1 cellular context compared by ENCODE assay signal in genomic region chr22:42601879-42602465, GRCh38.
TF ChIP-seq lines count a peak whose summit lies in the region.

No MANE protein-coding gene starts in this region.

TF ChIP-seq in HepG2, 621 proteins besides CTCF, POLR2A, EP300 and RAD21 (continued from another document and continues in another):
- peak; percentile 11; the same call in 1 of the 2 replicates for TF ChIP-seq PRDM10 (CRISPR knock-in tag; IDR thresholded peaks at IDR 0.05; ENCODE audit: low read depth)
- TF ChIP-seq ZNF230 (CRISPR knock-in tag; IDR thresholded peaks at IDR 0.05): 0 out of 2 replicates have a peak, but pooled peaks have one; percentile 44
- 0 out of 2 replicates have a peak, but pooled peaks have one; percentile 19 for TF ChIP-seq BHLHE40 (IDR thresholded peaks at IDR 0.05; ENCODE audit: low read length)
- TF ChIP-seq MAFF (IDR thresholded peaks at IDR 0.05; ENCODE audit: low read depth, low read length): no peak
- peak; percentile 78 for TF ChIP-seq ARID4A (CRISPR knock-in tag; IDR thresholded peaks at IDR 0.05; ENCODE audit: borderline replicate concordance)
- no peak for TF ChIP-seq RBFOX2 (IDR thresholded peaks at IDR 0.05; ENCODE audit: low read depth, low read length)
- TF ChIP-seq AFF4 (CRISPR knock-in tag; IDR thresholded peaks at IDR 0.05): no peak
- TF ChIP-seq ZNF17 (CRISPR knock-in tag; IDR thresholded peaks at IDR 0.05): no peak
- no peak for TF ChIP-seq FOXA1 (IDR thresholded peaks at IDR 0.05)
- TF ChIP-seq FOXA1 (CRISPR knock-in tag; IDR thresholded peaks at IDR 0.05): 0 out of 2 replicates have a peak, but pooled peaks have one; percentile 33
- no peak; the same call in 1 of the 2 replicates for TF ChIP-seq CCDC6 (CRISPR knock-in tag; IDR thresholded peaks at IDR 0.05)
- TF ChIP-seq MED1 (CRISPR knock-in tag; IDR thresholded peaks at IDR 0.05): peak; percentile 83
- 0 out of 2 replicates have a peak, but pooled peaks have one; percentile 13 for TF ChIP-seq CHD4 (IDR thresholded peaks at IDR 0.05; ENCODE audit: borderline replicate concordance, low read length)
- peak; percentile 75 for TF ChIP-seq SALL1 (CRISPR knock-in tag; IDR thresholded peaks at IDR 0.05)
- TF ChIP-seq GATAD2A (CRISPR knock-in tag; IDR thresholded peaks at IDR 0.05): peak; percentile 19; the same call in 1 of the 2 replicates
- TF ChIP-seq ZNF335 (CRISPR knock-in tag; IDR thresholded peaks at IDR 0.05): no peak
- no peak for TF ChIP-seq TRIM24 (CRISPR knock-in tag; IDR thresholded peaks at IDR 0.05)
- TF ChIP-seq ZNF687 (CRISPR knock-in tag; IDR thresholded peaks at IDR 0.05): peak; percentile 35; the same call in 1 of the 2 replicates
- TF ChIP-seq KLF6 (CRISPR knock-in tag; IDR thresholded peaks at IDR 0.05): no peak
- TF ChIP-seq ZFP1 (CRISPR knock-in tag; IDR thresholded peaks at IDR 0.05): no peak
- TF ChIP-seq ZFP62 (CRISPR knock-in tag; IDR thresholded peaks at IDR 0.05): no peak
- TF ChIP-seq ZNF720 (CRISPR knock-in tag; IDR thresholded peaks at IDR 0.05): no peak
- TF ChIP-seq NFIB (CRISPR knock-in tag; IDR thresholded peaks at IDR 0.05; ENCODE audit: borderline replicate concordance): no peak
- TF ChIP-seq SOX6 (IDR thresholded peaks at IDR 0.05): no peak
- peak; percentile 89 for TF ChIP-seq SOX6 (CRISPR knock-in tag; IDR thresholded peaks at IDR 0.05)
- no peak for TF ChIP-seq SRSF9 (IDR thresholded peaks at IDR 0.05; ENCODE audit: borderline replicate concordance, insufficient read depth, low read depth, low read length, poor library complexity, severe bottlenecking)
- no peak for TF ChIP-seq CAMTA2 (CRISPR knock-in tag; IDR thresholded peaks at IDR 0.05; ENCODE audit: borderline replicate concordance)
- no peak for TF ChIP-seq ZNF44 (CRISPR knock-in tag; IDR thresholded peaks at IDR 0.05)
- TF ChIP-seq SCMH1 (CRISPR knock-in tag; IDR thresholded peaks at IDR 0.05; ENCODE audit: borderline replicate concordance): no peak
- TF ChIP-seq CENPBD1 (CRISPR knock-in tag; IDR thresholded peaks at IDR 0.05; ENCODE audit: borderline replicate concordance, low read depth): no peak
- TF ChIP-seq SNRNP70 (IDR thresholded peaks at IDR 0.05; ENCODE audit: low read depth, low read length): no peak
- no peak for TF ChIP-seq TOPORS (CRISPR knock-in tag; IDR thresholded peaks at IDR 0.05)
- no peak for TF ChIP-seq BORCS8-MEF2B (CRISPR knock-in tag; IDR thresholded peaks at IDR 0.05)
- TF ChIP-seq HNF4A (CRISPR knock-in tag; IDR thresholded peaks at IDR 0.05): peak; percentile 96
- TF ChIP-seq ZNF574 (CRISPR knock-in tag; IDR thresholded peaks at IDR 0.05): peak; percentile 58; the same call in 1 of the 2 replicates
- no peak for TF ChIP-seq PCBP2 (optimal IDR thresholded peaks at IDR 0.05; ENCODE audit: low read depth, low read length, poor library complexity, severe bottlenecking)
- no peak for TF ChIP-seq TAF1 (CRISPR knock-in tag; IDR thresholded peaks at IDR 0.05)
- TF ChIP-seq MXD4 (CRISPR knock-in tag; IDR thresholded peaks at IDR 0.05): peak; percentile 69; the same call in 1 of the 2 replicates
- peak; percentile 56; the same call in 1 of the 2 replicates for TF ChIP-seq ZNF704 (CRISPR knock-in tag; IDR thresholded peaks at IDR 0.05; ENCODE audit: borderline replicate concordance)
